ENCODE assay signal across 16 cellular contexts in the genomic region with DNA sequence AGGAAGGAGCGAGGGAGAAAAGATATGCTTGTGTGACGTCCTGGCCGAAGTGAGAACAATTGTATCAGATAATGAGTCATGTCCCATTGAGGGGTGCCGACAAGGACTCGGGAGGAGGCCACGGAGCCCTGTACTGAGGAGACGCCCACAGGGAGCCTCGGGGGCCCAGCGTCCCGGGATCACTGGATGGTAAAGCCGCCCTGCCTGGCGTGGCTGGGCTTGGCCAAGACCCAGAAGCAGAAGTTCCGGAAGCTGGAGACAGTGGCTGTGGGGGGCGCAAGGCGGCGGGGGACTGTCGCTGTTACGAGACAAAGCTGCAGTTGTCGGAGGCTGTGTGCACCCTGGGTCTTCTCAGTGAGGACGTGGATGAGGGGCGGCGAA. TPM values are rescaled to one million over a fixed set of nuclear protein-coding genes. Genes with fewer than 3 reads are reported as not detected.
DNase-seq lines count a peak whose midpoint lies in the region; ATAC-seq and TF ChIP-seq lines count a peak whose summit lies in the region.
"Had no signal": no experiment of that assay in that cellular context is flagged by ENCODE, and none has a peak within 500 bp of the region (broad histone marks: within the 10 kb centered on the region; RNA-seq: fewer than 3 reads in every experiment).

No MANE protein-coding gene starts in this region.

- H3K4me1 Mint-ChIP-seq in nephron progenitor cell = peaks cover 40% of the 10 kb centered on the region

- peaks cover 10% of the 10 kb centered on the region for H3K27me3 Mint-ChIP-seq in nephron progenitor cell (ENCODE audit: low read depth, poor library complexity)

- peak overlapping the region in 2 of 10 donors; percentile 5 to 10 for H3K4me3 ChIP-seq in heart right ventricle
- H3K4me3 ChIP-seq: thyroid gland had no signal

- DNase-seq in A172 (ENCODE audit: low spot score) (peak; percentile 26), astrocyte of the hippocampus (ENCODE audit: low read depth, low spot score) (peak; percentile 58), heart right ventricle (peak; percentile 44 to 54), nephron progenitor cell (no peak)
- DNase-seq in activated CD8-positive, alpha-beta memory T cell treated with anti-CD3 and anti-CD28 coated beads, Interleukin-2, amount 50 U/mL, for 48 hours = no peak
- no peak for DNase-seq in stimulated activated CD4-positive, alpha-beta T cell treated with anti-CD3 and anti-CD28 coated beads, Interleukin-4, amount 100 ng/mL, for 1 hour
- no peak for DNase-seq in stimulated activated CD4-positive, alpha-beta T cell treated with anti-CD3 and anti-CD28 coated beads, Interleukin-4, amount 100 ng/mL, for 24 hours
- DNase-seq: ACHN; activated CD4-positive, alpha-beta T cell treated with anti-CD3 and anti-CD28 coated beads, Interleukin-2, amount 50 U/mL, for 4 hours; erythroblast; NCI-H1092; NCI-H524; RPMI8226; T-helper 9 cell; thyroid gland had no signal

- H3K36me3 Mint-ChIP-seq in nephron progenitor cell (ENCODE audit: low read depth) = no peaks in the 10 kb centered on the region

- peak overlapping the region; percentile 61 for H3K4me3 Mint-ChIP-seq in nephron progenitor cell

- no peak for TF ChIP-seq CTCF in heart right ventricle (IDR thresholded peaks at IDR 0.05)
- no peak for TF ChIP-seq CTCF in nephron progenitor cell (IDR thresholded peaks at IDR 0.05)

- H3K27ac ChIP-seq in heart right ventricle = peak overlapping the region in 9 of 10 donors; percentile 12 to 78 (median 54)

- WGBS in heart right ventricle, 2 donors = 40 to 52% methylated on average over 22 of the region's 22 CpGs

- no peaks in the 10 kb centered on the region for H3K27me3 ChIP-seq in heart right ventricle
- H3K27me3 ChIP-seq: thyroid gland had no signal

- H3K27ac Mint-ChIP-seq in nephron progenitor cell = peak overlapping the region; percentile 85

- intact Hi-C loops in heart right ventricle (cut with DNase I) = loop anchor here in 1 of 10 donors (1.0 kb wide), 1 partner anchor 64 kb away; no protein-coding TSS in a partner anchor

- H3K9me3 ChIP-seq in heart right ventricle = no peaks in the 10 kb centered on the region
- H3K9me3 ChIP-seq: thyroid gland had no signal

- H3K4me1 ChIP-seq in heart right ventricle = peaks cover 3 to 39% (median 18%) of the 10 kb centered on the region in 9 donors
- H3K4me1 ChIP-seq: thyroid gland had no signal

- H3K9me3 Mint-ChIP-seq in nephron progenitor cell = no peaks in the 10 kb centered on the region

- ATAC-seq in heart right ventricle (peak; percentile 27 to 84 (median 76)), HG02970 (IDR thresholded peaks at IDR 0.05; ENCODE audit: low FRiP score, unreplicated experiment) (no peak)

- H3K36me3 ChIP-seq in heart right ventricle = peaks cover 0 to 40% (median 0%) of the 10 kb centered on the region in 9 donors

RNA-seq across cellular contexts. Expression of a gene that starts 54.2 kb away (rescaled TPM):
- total RNA-seq in A172 (2014; rRNA removed; shearing (Covaris generic)) = 12.4 and 14.1 TPM in 2 replicates
- total RNA-seq in heart right ventricle = 10 to 100 TPM; 29.6 to 99.8 (median 45.3) TPM
- polyA plus RNA-seq in heart right ventricle = 10 to 100 TPM; 38.6 to 94.1 TPM

Comparison
In these comparisons a context has a peak if more than half of its experiments do, and no peak if none do; other contexts are left out.
1. DNase-seq: peak in A172 (single experiment), astrocyte of the hippocampus (single experiment) and heart right ventricle (2 of 2); none in nephron progenitor cell (single experiment), activated CD8-positive, alpha-beta memory T cell treated with anti-CD3 and anti-CD28 coated beads, Interleukin-2, amount 50 U/mL, for 48 hours (single experiment), stimulated activated CD4-positive, alpha-beta T cell treated with anti-CD3 and anti-CD28 coated beads, Interleukin-4, amount 100 ng/mL, for 1 hour (single experiment) and stimulated activated CD4-positive, alpha-beta T cell treated with anti-CD3 and anti-CD28 coated beads, Interleukin-4, amount 100 ng/mL, for 24 hours (single experiment).